In the genomic region with DNA sequence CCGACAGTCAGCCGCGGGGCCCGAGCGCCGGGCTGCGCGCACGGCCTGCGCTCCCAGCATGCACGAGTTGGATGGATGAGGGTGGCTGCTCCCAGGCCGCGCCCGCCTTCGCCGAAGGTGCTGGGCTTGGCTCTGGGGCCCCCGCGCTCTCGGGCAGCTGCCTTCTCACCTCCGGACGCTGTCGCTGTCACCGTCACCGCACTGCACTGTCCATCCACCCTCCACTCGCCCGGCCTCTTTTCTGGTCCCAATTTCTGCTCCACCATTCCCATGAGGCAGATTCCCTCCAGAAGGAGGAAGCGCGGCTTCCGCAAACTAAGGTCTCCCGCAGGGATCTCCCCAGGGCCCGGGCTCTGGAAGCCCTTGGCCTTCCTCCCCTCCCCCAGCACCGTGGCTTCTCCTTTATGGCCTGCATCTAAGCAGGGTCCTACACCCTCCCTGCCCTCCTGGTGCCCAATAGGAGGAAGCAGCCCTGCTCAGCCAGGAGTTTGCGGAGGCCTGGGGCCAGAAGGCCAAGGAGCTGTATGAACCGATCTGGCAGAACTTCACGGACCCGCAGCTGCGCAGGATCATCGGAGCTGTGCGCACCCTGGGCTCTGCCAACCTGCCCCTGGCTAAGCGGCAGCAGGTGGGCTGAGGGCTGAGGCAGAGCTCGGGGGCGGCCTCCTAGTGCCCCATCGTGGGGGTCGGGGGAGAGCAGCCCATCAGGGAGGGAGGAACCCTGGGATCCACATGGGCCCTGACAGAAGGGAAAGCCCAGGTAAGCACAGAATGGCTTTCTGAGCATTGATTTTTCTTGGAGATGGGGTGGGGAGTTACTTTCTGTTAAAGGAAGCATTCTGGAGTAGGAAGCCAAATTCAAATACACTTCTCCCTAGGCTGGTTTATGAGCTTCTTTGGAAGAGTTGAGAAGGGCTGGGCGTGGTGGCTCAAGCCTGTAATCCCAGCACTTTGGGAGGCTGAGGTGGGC, we compare ENCODE assay signal across 8 cellular contexts. TPM values are rescaled to one million over a fixed set of nuclear protein-coding genes. Genes with fewer than 3 reads are reported as not detected.
DNase-seq lines count a peak whose midpoint lies in the region; ATAC-seq and TF ChIP-seq lines count a peak whose summit lies in the region.

No MANE protein-coding gene starts in this region.

- H3K4me1 ChIP-seq in CD4-positive, alpha-beta memory T cell (ENCODE audit: insufficient read depth, low read length) = peaks cover 27% of the 10 kb centered on the region
- H3K4me1 ChIP-seq in suprapubic skin = peaks cover 33% of the 10 kb centered on the region

- H3K4me1 Mint-ChIP-seq in CD4-positive, alpha-beta memory T cell = peaks cover 8 to 34% (median 16%) of the 10 kb centered on the region in 4 donors
- peaks cover 15% of the 10 kb centered on the region for H3K4me1 Mint-ChIP-seq in activated T-helper 1 cell treated with anti-CD3 and anti-CD28 coated beads, Interleukin-12 subunit alpha, Interleukin-12 subunit beta, Interleukin-2, Interleukin-4 antibody, amounts not matched to agents 30 ng/mL and 10 ng/mL and 1 ng/mL, durations not matched to agents 14 hours and 24 hours and 36 hours (ENCODE audit: low read depth)

- DNase-seq in CD4-positive, alpha-beta memory T cell = peak in 1 of 5 donors; percentile 9
- no peak for DNase-seq in activated T-helper 1 cell treated with anti-CD3 and anti-CD28 coated beads, Interleukin-12 subunit alpha, Interleukin-12 subunit beta, Interleukin-2, Interleukin-4 antibody, amounts not matched to agents 30 ng/mL and 10 ng/mL and 1 ng/mL, durations not matched to agents 14 hours and 24 hours and 36 hours (ENCODE audit: low spot score)
- peak; percentile 37 for DNase-seq in iPS-NIHi7 (ENCODE audit: extremely low spot score)
- DNase-seq in suprapubic skin (ENCODE audit: low spot score in 2 of 2) = no peak
- no peak for DNase-seq in SHP77 treated with DMSO at 0.1 percent for 48 hours (lab: John Stamatoyannopoulos, UW)
- no peak for DNase-seq in stimulated activated CD8-positive, alpha-beta memory T cell treated with anti-CD3 and anti-CD28 coated beads, Interleukin-4, amount 100 ng/mL, for 48 hours
- DNase-seq in GM19238 (ENCODE audit: insufficient read length, low spot score) = no peak

- H3K27ac ChIP-seq in CD4-positive, alpha-beta memory T cell (ENCODE audit: low read depth, low read length) = no peak overlapping the region
- H3K27ac ChIP-seq in suprapubic skin = no peak overlapping the region

- intact Hi-C loops in CD4-positive, alpha-beta memory T cell (cut with micrococcal nuclease) = loop anchor here (2.0 kb wide), 1 partner anchor 31 kb away; the partner anchor contains the start of gene CYB561
- intact Hi-C loops in activated T-helper 1 cell treated with anti-CD3 and anti-CD28 coated beads, Interleukin-12 subunit alpha, Interleukin-12 subunit beta, Interleukin-2, Interleukin-4 antibody, amounts not matched to agents 30 ng/mL and 10 ng/mL and 1 ng/mL, durations not matched to agents 14 hours and 24 hours and 36 hours (cut with micrococcal nuclease) = loop anchor here (2.0 kb wide), 2 partner anchors 31 to 73 kb away; partner anchors contain the start of genes CYB561 and DCAF7

- no peaks in the 10 kb centered on the region for H3K9me3 Mint-ChIP-seq in CD4-positive, alpha-beta memory T cell
- no peaks in the 10 kb centered on the region for H3K9me3 Mint-ChIP-seq in activated T-helper 1 cell treated with anti-CD3 and anti-CD28 coated beads, Interleukin-12 subunit alpha, Interleukin-12 subunit beta, Interleukin-2, Interleukin-4 antibody, amounts not matched to agents 30 ng/mL and 10 ng/mL and 1 ng/mL, durations not matched to agents 14 hours and 24 hours and 36 hours

- H3K4me3 ChIP-seq in CD4-positive, alpha-beta memory T cell (ENCODE audit: low read length in 2 of 2) = peak overlapping the region; percentile 29 to 43
- H3K4me3 ChIP-seq in suprapubic skin = peak overlapping the region; percentile 64

- no peaks in the 10 kb centered on the region for H3K9me3 ChIP-seq in CD4-positive, alpha-beta memory T cell (ENCODE audit: control insufficient read depth in 1 of 2, low read length in 2 of 2)
- H3K9me3 ChIP-seq in suprapubic skin = no peaks in the 10 kb centered on the region

- H3K36me3 Mint-ChIP-seq in CD4-positive, alpha-beta memory T cell = peaks cover 0 to 9% of the 10 kb centered on the region in 2 donors
- no peaks in the 10 kb centered on the region for H3K36me3 Mint-ChIP-seq in activated T-helper 1 cell treated with anti-CD3 and anti-CD28 coated beads, Interleukin-12 subunit alpha, Interleukin-12 subunit beta, Interleukin-2, Interleukin-4 antibody, amounts not matched to agents 30 ng/mL and 10 ng/mL and 1 ng/mL, durations not matched to agents 14 hours and 24 hours and 36 hours (ENCODE audit: low read depth)

- TF ChIP-seq POLR2A in suprapubic skin (IDR thresholded peaks at IDR 0.05) = no peak

- no peak for TF ChIP-seq CTCF in suprapubic skin (IDR thresholded peaks at IDR 0.05)

- H3K4me3 Mint-ChIP-seq in CD4-positive, alpha-beta memory T cell = peak overlapping the region; percentile 78 to 90 (median 84)
- H3K4me3 Mint-ChIP-seq in activated T-helper 1 cell treated with anti-CD3 and anti-CD28 coated beads, Interleukin-12 subunit alpha, Interleukin-12 subunit beta, Interleukin-2, Interleukin-4 antibody, amounts not matched to agents 30 ng/mL and 10 ng/mL and 1 ng/mL, durations not matched to agents 14 hours and 24 hours and 36 hours = peak overlapping the region; percentile 79

- no peak for TF ChIP-seq EP300 in suprapubic skin (IDR thresholded peaks at IDR 0.05)

- H3K27me3 Mint-ChIP-seq in CD4-positive, alpha-beta memory T cell = no peaks in the 10 kb centered on the region
- H3K27me3 Mint-ChIP-seq in activated T-helper 1 cell treated with anti-CD3 and anti-CD28 coated beads, Interleukin-12 subunit alpha, Interleukin-12 subunit beta, Interleukin-2, Interleukin-4 antibody, amounts not matched to agents 30 ng/mL and 10 ng/mL and 1 ng/mL, durations not matched to agents 14 hours and 24 hours and 36 hours (ENCODE audit: insufficient read depth) = peaks cover 42% of the 10 kb centered on the region

- peak; percentile 10 for ATAC-seq in HG03280 (IDR thresholded peaks at IDR 0.05; ENCODE audit: unreplicated experiment)

- CTCF ChIA-PET in CD4-positive, alpha-beta memory T cell (lab: Charles Lee; ENCODE audit: partially characterized antibody) = interaction anchor here (0.6 to 8.8 kb wide), 26 partner anchors 9 to 232 kb away, joined by 3 to 339 read pairs (median 5); partner anchors contain the start of genes CYB561, MAP3K3 and TACO1

- POLR2A ChIA-PET in CD4-positive, alpha-beta memory T cell (lab: Charles Lee; ENCODE audit: partially characterized antibody) = interaction anchor here (0.9 to 6.7 kb wide), 17 partner anchors 8 to 217 kb away, joined by 3 to 125 read pairs (median 6); partner anchors contain the start of genes CYB561, DCAF7 and MAP3K3

- 11% methylated on average over 42 of the region's 45 CpGs for WGBS in suprapubic skin

- no peaks in the 10 kb centered on the region for H3K36me3 ChIP-seq in CD4-positive, alpha-beta memory T cell (ENCODE audit: insufficient read depth, low read length)
- no peaks in the 10 kb centered on the region for H3K36me3 ChIP-seq in suprapubic skin

- peak overlapping the region in 2 of 7 donors; percentile 66 for H3K27ac Mint-ChIP-seq in CD4-positive, alpha-beta memory T cell
- H3K27ac Mint-ChIP-seq in activated T-helper 1 cell treated with anti-CD3 and anti-CD28 coated beads, Interleukin-12 subunit alpha, Interleukin-12 subunit beta, Interleukin-2, Interleukin-4 antibody, amounts not matched to agents 30 ng/mL and 10 ng/mL and 1 ng/mL, durations not matched to agents 14 hours and 24 hours and 36 hours = no peak overlapping the region

- peaks cover 8% of the 10 kb centered on the region for H3K27me3 ChIP-seq in CD4-positive, alpha-beta memory T cell (ENCODE audit: insufficient read depth, low read length)
- H3K27me3 ChIP-seq in suprapubic skin = peaks cover 22% of the 10 kb centered on the region

RNA-seq across cellular contexts. Expression of gene ACE, which starts 0.9 kb away (rescaled TPM):
- 10 to 100 TPM; 56.7 TPM for total RNA-seq in CD4-positive, alpha-beta memory T cell
- 1 to 10 TPM; 1.8 to 7.5 TPM for polyA plus RNA-seq in CD4-positive, alpha-beta memory T cell
- 0.36 and 0.59 TPM in 2 replicates for total RNA-seq in activated T-helper 1 cell treated with anti-CD3 and anti-CD28 coated beads, Interleukin-12 subunit alpha, Interleukin-12 subunit beta, Interleukin-2, Interleukin-4 antibody, amounts not matched to agents 30 ng/mL and 10 ng/mL and 1 ng/mL, durations not matched to agents 14 hours and 24 hours and 36 hours
- total RNA-seq in suprapubic skin = 1 to 10 TPM in 3 of 4 donors, under 1 TPM in 1; 0.79 to 6.3 (median 4.0) TPM

RNA-seq across cellular contexts. Expression of gene CYB561, which starts 31.6 kb away (rescaled TPM):
- 10 to 100 TPM; 81.0 to 83.7 TPM for total RNA-seq in CD4-positive, alpha-beta memory T cell
- 10 to 100 TPM; 34.1 to 42.1 TPM for polyA plus RNA-seq in CD4-positive, alpha-beta memory T cell
- 1.9 and 2.9 TPM in 2 replicates for total RNA-seq in activated T-helper 1 cell treated with anti-CD3 and anti-CD28 coated beads, Interleukin-12 subunit alpha, Interleukin-12 subunit beta, Interleukin-2, Interleukin-4 antibody, amounts not matched to agents 30 ng/mL and 10 ng/mL and 1 ng/mL, durations not matched to agents 14 hours and 24 hours and 36 hours
- 10 to 100 TPM; 36.9 to 87.9 (median 56.4) TPM for total RNA-seq in suprapubic skin

RNA-seq across cellular contexts. Expression of gene KCNH6, which starts 45.4 kb away (rescaled TPM):
- not detected for total RNA-seq in CD4-positive, alpha-beta memory T cell
- not detected for polyA plus RNA-seq in CD4-positive, alpha-beta memory T cell
- not detected in 2 replicates for total RNA-seq in activated T-helper 1 cell treated with anti-CD3 and anti-CD28 coated beads, Interleukin-12 subunit alpha, Interleukin-12 subunit beta, Interleukin-2, Interleukin-4 antibody, amounts not matched to agents 30 ng/mL and 10 ng/mL and 1 ng/mL, durations not matched to agents 14 hours and 24 hours and 36 hours
- total RNA-seq in suprapubic skin = not detected

Comparison
In these comparisons a context has a peak if more than half of its experiments do, and no peak if none do; other contexts are left out.
1. RNA of gene ACE, which starts 0.9 kb away (total RNA-seq): 56.7 TPM in CD4-positive, alpha-beta memory T cell; 0.79 to 6.3 TPM in suprapubic skin and 0.36 to 0.59 TPM in activated T-helper 1 cell treated with anti-CD3 and anti-CD28 coated beads, Interleukin-12 subunit alpha, Interleukin-12 subunit beta, Interleukin-2, Interleukin-4 antibody, amounts not matched to agents 30 ng/mL and 10 ng/mL and 1 ng/mL, durations not matched to agents 14 hours and 24 hours and 36 hours; every median in the first group is over 4 times any median in the second.